Comparison of ENCODE assay signal across 9 cellular contexts in the genomic region with DNA sequence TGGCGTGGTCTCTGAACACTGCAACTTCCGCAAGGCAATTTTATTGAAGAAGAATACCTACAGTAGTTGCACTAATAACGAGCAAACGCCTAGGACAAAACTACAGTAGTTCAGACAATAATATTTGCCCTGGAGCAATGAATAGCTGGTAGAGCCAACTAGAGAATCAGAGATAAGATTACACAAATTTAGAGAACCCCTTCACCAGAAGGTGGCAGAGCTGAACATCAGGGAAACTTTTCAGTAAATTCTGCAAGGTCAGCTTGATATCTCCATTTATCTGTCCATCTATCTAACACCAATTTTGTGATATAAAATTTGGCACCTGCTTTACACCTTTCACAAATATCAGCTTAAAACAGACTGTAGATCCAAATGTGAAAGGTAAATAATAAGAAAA. TPM values are rescaled to one million over a fixed set of nuclear protein-coding genes. Genes with fewer than 3 reads are reported as not detected.
DNase-seq lines count a peak whose midpoint lies in the region; ATAC-seq, FAIRE-seq and TF ChIP-seq lines count a peak whose summit lies in the region.
"Had no signal": no experiment of that assay in that cellular context is flagged by ENCODE, and none has a peak within 500 bp of the region (broad histone marks: within the 10 kb centered on the region; RNA-seq: fewer than 3 reads in every experiment).

No MANE protein-coding gene starts in this region.

- TF ChIP-seq CTCF in epithelial cell of esophagus (IDR thresholded peaks at IDR 0.05; ENCODE audit: insufficient read depth, low read depth, low read length, missing control alignments) = peak; percentile 69

- DNase-seq in NCI-H1694 treated with DMSO at 0.1 percent for 48 hours (lab: John Stamatoyannopoulos, UW) = peak; percentile 3
- DNase-seq in NCI-H1694 (lab: John Stamatoyannopoulos, UW) = no peak
- DNase-seq in NCI-H526 treated with DMSO at 0.1 percent for 48 hours (lab: John Stamatoyannopoulos, UW) = peak; percentile 40
- DNase-seq in epithelial cell of esophagus (ENCODE audit: low read depth) = peak; percentile 63
- DNase-seq in small intestine = peak; percentile 28

- no peaks in the 10 kb centered on the region for H3K27me3 ChIP-seq in small intestine (ENCODE audit: control insufficient read depth in 2 of 2, insufficient read depth in 2 of 2, low read length in 2 of 2)

- FAIRE-seq in small intestine (lab: Jason Lieb, UNC) = no peak

- H3K4me3 ChIP-seq in epithelial cell of esophagus (ENCODE audit: low read length) = no peak overlapping the region
- H3K4me3 ChIP-seq in small intestine (ENCODE audit: low read depth in 1 of 2, low read length in 2 of 2) = no peak overlapping the region

- WGBS in small intestine, 3 donors = 25 to 61% (median 41%) methylated on average over 4 of the region's 4 CpGs

- H3K9me3 ChIP-seq in small intestine (ENCODE audit: control insufficient read depth, low read depth) = no peaks in the 10 kb centered on the region

- no peaks in the 10 kb centered on the region for H3K36me3 ChIP-seq in small intestine (ENCODE audit: control insufficient read depth in 2 of 2, insufficient read depth in 2 of 2, low read length in 2 of 2)

- no peak for ATAC-seq in HG02610 (IDR thresholded peaks at IDR 0.05; ENCODE audit: unreplicated experiment)
- no peak for ATAC-seq in HG02870 (IDR thresholded peaks at IDR 0.05; ENCODE audit: unreplicated experiment)
- no peak for ATAC-seq in GM19023 (IDR thresholded peaks at IDR 0.05; ENCODE audit: unreplicated experiment)

- H3K27ac ChIP-seq in small intestine (ENCODE audit: low read depth in 1 of 2, low read length in 1 of 2) = no peak overlapping the region

- H3K4me1 ChIP-seq in small intestine (ENCODE audit: control insufficient read depth in 2 of 2, insufficient read depth in 1 of 2, low read depth in 1 of 2, low read length in 1 of 2) = no peaks in the 10 kb centered on the region

RNA-seq across cellular contexts. Expression of a gene that starts 43.8 kb away (rescaled TPM):
- 1 to 10 TPM in 1 of 3 donors, under 1 TPM in 1, not detected in 1; 0.27 to 3.0 TPM for polyA plus RNA-seq in small intestine
- polyA plus RNA-seq: AG04450 had no signal
